Comparison of ENCODE assay signal across 1 cellular context in the genomic region with DNA sequence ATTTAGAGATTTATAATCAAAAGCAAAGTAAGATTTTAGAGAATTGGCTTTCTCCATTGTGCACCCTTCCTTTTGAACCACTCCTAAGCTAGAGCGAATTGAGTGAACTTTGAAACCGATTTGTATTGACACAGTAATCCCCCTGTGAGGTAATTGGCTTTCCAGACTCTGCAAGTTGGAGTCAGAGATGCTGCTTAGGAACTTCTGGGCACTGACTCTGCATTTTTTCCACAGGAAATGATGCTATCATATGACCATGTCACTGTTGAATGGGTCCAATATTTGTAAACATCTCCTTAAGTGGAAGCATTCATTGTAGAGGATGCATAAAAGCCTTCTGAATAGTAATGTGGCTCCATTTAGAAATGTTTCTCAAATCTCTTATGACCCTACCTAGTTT.
A peak's percentile ranks its signal among the peaks of the same experiment; 100 is the strongest.
TF ChIP-seq lines count a peak whose summit lies in the region.

No MANE protein-coding gene starts in this region.

TF ChIP-seq in SK-N-SH, 30 proteins besides CTCF, POLR2A, EP300 and RAD21 (continued from another document):
- TF ChIP-seq REST (IDR thresholded peaks at IDR 0.05; ENCODE audit: low read depth, low read length) (no peak), ELF1 (IDR thresholded peaks at IDR 0.05) (no peak), MEF2A (IDR thresholded peaks at IDR 0.05; ENCODE audit: borderline replicate concordance, low read depth) (no peak), TAF1 (IDR thresholded peaks at IDR 0.05; ENCODE audit: borderline replicate concordance, low read depth, low read length) (no peak), EZH2phosphoT487 (IDR thresholded peaks at IDR 0.05; ENCODE audit: borderline replicate concordance, low read depth) (no peak), JUND (IDR thresholded peaks at IDR 0.05) (peak; percentile 25; the same call in 1 of the 2 replicates), FOSL2 (IDR thresholded peaks at IDR 0.05; ENCODE audit: borderline replicate concordance, low read depth) (peak; percentile 14; the same call in 1 of the 2 replicates), TCF12 (IDR thresholded peaks at IDR 0.05) (peak; percentile 48), ZBTB33 (IDR thresholded peaks at IDR 0.05; ENCODE audit: borderline replicate concordance, low read depth) (0 out of 2 replicates have a peak, but pooled peaks have one; percentile 13), FOXM1 (IDR thresholded peaks at IDR 0.05; ENCODE audit: low read depth) (no peak)
- TF ChIP-seq, protein P1, sequence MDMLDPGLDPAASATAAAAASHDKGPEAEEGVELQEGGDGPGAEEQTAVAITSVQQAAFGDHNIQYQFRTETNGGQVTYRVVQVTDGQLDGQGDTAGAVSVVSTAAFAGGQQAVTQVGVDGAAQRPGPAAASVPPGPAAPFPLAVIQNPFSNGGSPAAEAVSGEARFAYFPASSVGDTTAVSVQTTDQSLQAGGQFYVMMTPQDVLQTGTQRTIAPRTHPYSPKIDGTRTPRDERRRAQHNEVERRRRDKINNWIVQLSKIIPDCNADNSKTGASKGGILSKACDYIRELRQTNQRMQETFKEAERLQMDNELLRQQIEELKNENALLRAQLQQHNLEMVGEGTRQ (IDR thresholded peaks at IDR 0.05; ENCODE audit: borderline replicate concordance, low read depth, low read length): no peak
- TF ChIP-seq, protein P2, sequence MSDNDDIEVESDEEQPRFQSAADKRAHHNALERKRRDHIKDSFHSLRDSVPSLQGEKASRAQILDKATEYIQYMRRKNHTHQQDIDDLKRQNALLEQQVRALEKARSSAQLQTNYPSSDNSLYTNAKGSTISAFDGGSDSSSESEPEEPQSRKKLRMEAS (IDR thresholded peaks at IDR 0.05; ENCODE audit: low read depth): no peak
TF ChIP-seq in SK-N-SH: peak in this region for 6.
